Comparison of ENCODE assay signal across 23 cellular contexts in genomic region chr14:100416081-100416480, GRCh38. TPM values are rescaled to one million over a fixed set of nuclear protein-coding genes. Genes with fewer than 3 reads are reported as not detected.
DNase-seq lines count a peak whose midpoint lies in the region; ATAC-seq, FAIRE-seq and TF ChIP-seq lines count a peak whose summit lies in the region.
"Had no signal": no experiment of that assay in that cellular context is flagged by ENCODE, and none has a peak within 500 bp of the region (broad histone marks: within the 10 kb centered on the region; RNA-seq: fewer than 3 reads in every experiment).

No MANE protein-coding gene starts in this region.

- in situ Hi-C loops in HAP-1 (cut with MboI; ENCODE audit: low sequenced_read_pairs) = no loop called here

- no peak overlapping the region for H3K14ac ChIP-seq in trophoblast cell (ENCODE audit: low read length)

- H3K9ac ChIP-seq in PC-3 (ENCODE audit: low read length) = peak overlapping the region; percentile 46; the same call in 1 of the 2 replicates
- H3K9ac ChIP-seq in trophoblast cell (ENCODE audit: low read length) = no peak overlapping the region

- no peak overlapping the region for H3K4me3 ChIP-seq in A549
- H3K4me3 ChIP-seq in PC-3 (ENCODE audit: low read length) = no peak overlapping the region
- no peak overlapping the region for H3K4me3 ChIP-seq in trophoblast cell (ENCODE audit: low read depth, low read length)
- no peak overlapping the region for H3K4me3 ChIP-seq in HAP-1
- H3K4me3 ChIP-seq: Peyer's patch, SJCRH30 had no signal

- no peak overlapping the region for H4K91ac ChIP-seq in trophoblast cell (ENCODE audit: low read depth, low read length)

- intact Hi-C loops in PC-3 (cut with micrococcal nuclease) (no loop called here), left colon (cut with DNase I, micrococcal nuclease) (no loop called here)

- BruUV-seq in PC-3 (replicated peaks; lab: Mats Ljungman, UMichigan) = no TSS peak

- POLR2A ChIA-PET in A549 (lab: Yijun Ruan, JAX) = interaction anchor here (0.6 kb wide), 1 partner anchor 61 kb away, joined by 3 read pairs; no protein-coding TSS in a partner anchor
- POLR2A ChIA-PET in PC-3 (lab: Charles Lee; ENCODE audit: unreplicated experiment) = no interaction called here

- H3K27ac ChIP-seq in A549 = peak overlapping the region; percentile 73 to 90
- H3K27ac ChIP-seq in PC-3 (ENCODE audit: low read length) = peak overlapping the region; percentile 91
- no peak overlapping the region for H3K27ac ChIP-seq in trophoblast cell (ENCODE audit: low read depth, low read length)
- H3K27ac ChIP-seq: C4-2B, HL-60, SJCRH30 had no signal

- H3K36me3 Mint-ChIP-seq in activated naive CD4-positive, alpha-beta T cell treated with anti-CD3 and anti-CD28 coated beads, Interleukin-2, amount 50 U/mL, for 72 hours = peaks cover 0 to 6% of the 10 kb centered on the region in 2 donors

- CTCF ChIA-PET in A549 (lab: Yijun Ruan, JAX) = interaction anchor here (0.8 to 14.8 kb wide), 8 partner anchors 8 to 236 kb away, joined by 3 to 292 read pairs (median 18); no protein-coding TSS in a partner anchor
- CTCF ChIA-PET in PC-3 (lab: Charles Lee) = interaction anchor here (0.8 to 3.8 kb wide), 2 partner anchors 31 to 236 kb away, joined by 4 to 21 read pairs; no protein-coding TSS in a partner anchor

- ATAC-seq in A549 (no peak), PC-3 (no peak), left colon (peak; percentile 2), HG02678 (IDR thresholded peaks at IDR 0.05; ENCODE audit: unreplicated experiment) (no peak)
- no peak for ATAC-seq in activated naive CD4-positive, alpha-beta T cell treated with anti-CD3 and anti-CD28 coated beads, Interleukin-2, amount 50 U/mL, for 72 hours
- ATAC-seq: HepG2 had no signal

- no peak overlapping the region for H2BK120ac ChIP-seq in trophoblast cell (ENCODE audit: insufficient read depth, low read length, poor library complexity)

- H3K18ac ChIP-seq in trophoblast cell (ENCODE audit: low read length) = no peak overlapping the region

- H3K27me3 ChIP-seq in PC-3 (ENCODE audit: low read length) (no peaks in the 10 kb centered on the region), trophoblast cell (ENCODE audit: insufficient read depth, low read length) (no peaks in the 10 kb centered on the region), HAP-1 (ENCODE audit: low read depth) (no peaks in the 10 kb centered on the region)
- H3K27me3 ChIP-seq: Peyer's patch, SJCRH30 had no signal

- no peaks in the 10 kb centered on the region for H3K9me2 ChIP-seq in PC-3 (replicated peaks; ENCODE audit: low read length)

- H3K79me2 ChIP-seq in PC-3 (ENCODE audit: low read length) = no peaks in the 10 kb centered on the region
- no peaks in the 10 kb centered on the region for H3K79me2 ChIP-seq in trophoblast cell (ENCODE audit: control insufficient read depth, insufficient read depth, low read length, poor library complexity)

- peak overlapping the region; percentile 51; the same call in 2 of the 3 replicates for H3K4me2 ChIP-seq in A549
- peak overlapping the region; percentile 32 for H3K4me2 ChIP-seq in PC-3 (ENCODE audit: low read length)
- no peak overlapping the region for H3K4me2 ChIP-seq in trophoblast cell (ENCODE audit: low read length)

- peaks cover 25% of the 10 kb centered on the region for H3K4me1 ChIP-seq in A549
- peaks cover 22% of the 10 kb centered on the region for H3K4me1 ChIP-seq in PC-3 (ENCODE audit: insufficient read depth, low read length)
- peaks cover 10 to 17% of the 10 kb centered on the region in 2 experiments for H3K4me1 ChIP-seq in trophoblast cell (ENCODE audit: control insufficient read depth in 1 of 2, insufficient read depth in 2 of 2, low read length in 2 of 2)
- no peaks in the 10 kb centered on the region for H3K4me1 ChIP-seq in HAP-1

- H3K27ac Mint-ChIP-seq in activated naive CD4-positive, alpha-beta T cell treated with anti-CD3 and anti-CD28 coated beads, Interleukin-2, amount 50 U/mL, for 72 hours = peak overlapping the region in 1 of 2 donors; percentile 2

- H3K9me3 Mint-ChIP-seq in activated naive CD4-positive, alpha-beta T cell treated with anti-CD3 and anti-CD28 coated beads, Interleukin-2, amount 50 U/mL, for 72 hours = no peaks in the 10 kb centered on the region

- no peak overlapping the region for H2AK5ac ChIP-seq in trophoblast cell (ENCODE audit: low read length)

- peaks cover 2% of the 10 kb centered on the region for H3K79me1 ChIP-seq in trophoblast cell (ENCODE audit: low read length)

- H3K36me3 ChIP-seq in PC-3 (ENCODE audit: low read depth, low read length) = no peaks in the 10 kb centered on the region
- no peaks in the 10 kb centered on the region for H3K36me3 ChIP-seq in trophoblast cell (ENCODE audit: control insufficient read depth in 1 of 2, insufficient read depth in 2 of 2, low read length in 2 of 2)
- H3K36me3 ChIP-seq in HAP-1 (replicated peaks) = no peaks in the 10 kb centered on the region
- H3K36me3 ChIP-seq: Peyer's patch, SJCRH30 had no signal

- TF ChIP-seq RAD21 in A549 (conservative IDR thresholded peaks at IDR 0.05 in 1 of 2, IDR thresholded peaks at IDR 0.05 in 1 of 2) = no peak

- no peak for FAIRE-seq in A549 (lab: Jason Lieb, UNC)
- FAIRE-seq: GM18507, GM19239, HepG2 had no signal

- H3K9me3 ChIP-seq in A549 = no peaks in the 10 kb centered on the region
- no peaks in the 10 kb centered on the region for H3K9me3 ChIP-seq in PC-3 (ENCODE audit: low read length)
- H3K9me3 ChIP-seq in trophoblast cell (ENCODE audit: insufficient read depth, low read depth, low read length) = peaks cover 4% of the 10 kb centered on the region
- no peaks in the 10 kb centered on the region for H3K9me3 ChIP-seq in HAP-1
- H3K9me3 ChIP-seq: Peyer's patch, SJCRH30 had no signal

- no peak for DNase-seq in A549 (ENCODE audit: low read depth in 1 of 2, low spot score in 1 of 2)
- no peak for DNase-seq in PC-3
- DNase-seq in left colon = no peak
- DNase-seq in trophoblast cell = peak; percentile 82 to 95
- DNase-seq in cerebellar cortex (ENCODE audit: low spot score) = no peak
- DNase-seq in activated naive CD4-positive, alpha-beta T cell treated with anti-CD3 and anti-CD28 coated beads, Interleukin-2, amount 50 U/mL, for 72 hours (ENCODE audit: low spot score in 2 of 2) = no peak
- no peak for DNase-seq in HAP-1 (ENCODE audit: low spot score in 2 of 2)
- DNase-seq: GDM1; GOT3; KG1; NCI-H1105; NCI-H2029 treated with DMSO at 0.1 percent for 48 hours; NCI-H510A treated with DMSO at 0.1 percent for 48 hours; NCI-H774; NK-92 treated with Interleukin-12 subunit alpha and Interleukin-12 subunit beta, amount 100 ng/mL, for 24 hours; SJCRH30 had no signal

- no peak overlapping the region for H4K8ac ChIP-seq in trophoblast cell (ENCODE audit: low read depth, low read length)

- no peak overlapping the region for H3K4ac ChIP-seq in trophoblast cell (ENCODE audit: low read depth, low read length)

- H3F3A ChIP-seq in PC-3 (ENCODE audit: low read length, unreplicated experiment) = no peaks in the 10 kb centered on the region

- no peak for TF ChIP-seq EP300 in A549 (IDR thresholded peaks at IDR 0.05)

- H3K23ac ChIP-seq in trophoblast cell (ENCODE audit: low read length) = no peak overlapping the region

- H2BK5ac ChIP-seq in trophoblast cell (ENCODE audit: low read depth, low read length, poor library complexity) = no peak overlapping the region

- H2BK12ac ChIP-seq in trophoblast cell (ENCODE audit: low read length) = no peak overlapping the region

- no peak for TF ChIP-seq CTCF in A549 (IDR thresholded peaks at IDR 0.05)
- no peak for TF ChIP-seq CTCF in PC-3 (conservative IDR thresholded peaks at IDR 0.05; ENCODE audit: low read depth, low read length)

- TF ChIP-seq POLR2A in A549 (IDR thresholded peaks at IDR 0.05; ENCODE audit: low read length) = no peak

- no peaks in the 10 kb centered on the region for H4K20me1 ChIP-seq in PC-3 (ENCODE audit: low read length)

- H4K12ac ChIP-seq in trophoblast cell (ENCODE audit: low read depth, low read length) = no peak overlapping the region

- no peak overlapping the region for H2AFZ ChIP-seq in PC-3 (ENCODE audit: low read length)
- H2AFZ ChIP-seq in trophoblast cell (ENCODE audit: insufficient read depth, low read length, poor library complexity) = no peak overlapping the region

- 91% methylated on average over 8 of the region's 8 CpGs for WGBS in A549 (ENCODE audit: missing lambda C conversion rate)
- no CpG with 5 or more reads among the region's 8 CpGs for WGBS in trophoblast cell (ENCODE audit: extremely low coverage, insufficient coverage, insufficient read length)

TF ChIP-seq in A549, 52 proteins besides CTCF, POLR2A, EP300 and RAD21:
- TF ChIP-seq EHF (CRISPR knock-in tag; IDR thresholded peaks at IDR 0.05) = no peak

RNA-seq across cellular contexts. Expression of gene WDR25, which starts 39.8 kb away (rescaled TPM):
- polyA plus RNA-seq in A549 (2011; rRNA removed) = 7.8 and 8.9 TPM in 2 replicates
- 8.0 and 9.7 TPM in 2 replicates for polyA plus RNA-seq in A549 (2012; cell fraction: cytosol; rRNA removed)
- polyA plus RNA-seq in A549 (2012; cell fraction: nucleus; rRNA removed) = 13.9 and 17.7 TPM in 2 replicates
- 6.2 to 7.0 TPM (median 6.8 TPM) in 3 replicates for polyA plus RNA-seq in A549 (2017; fragmentation: RNase III; extraction: RNeasy Plus Mini Kit Qiagen cat#74134 plus additional on column Dnase treatment)
- 10.3 and 11.0 TPM in 2 replicates for polyA minus RNA-seq in A549 (2011; rRNA and poly(A)+ RNA removed)
- 8.3 and 13.0 TPM in 2 replicates for total RNA-seq in PC-3 (2014; rRNA removed)
- total RNA-seq in left colon = 1 to 10 TPM; 8.4 to 9.9 TPM
- polyA plus RNA-seq in trophoblast cell (2013) = 3.6 and 3.8 TPM in 2 replicates
- 1 to 10 TPM; 3.6 to 7.4 TPM for total RNA-seq in activated naive CD4-positive, alpha-beta T cell treated with anti-CD3 and anti-CD28 coated beads, Interleukin-2, amount 50 U/mL, for 72 hours

Comparison
In these comparisons a context has a peak if more than half of its experiments do, and no peak if none do; other contexts are left out.
1. DNase-seq: peak in trophoblast cell (2 of 2); none in A549 (0 of 2), PC-3 (single experiment), left colon (0 of 2), cerebellar cortex (single experiment), activated naive CD4-positive, alpha-beta T cell treated with anti-CD3 and anti-CD28 coated beads, Interleukin-2, amount 50 U/mL, for 72 hours (0 of 2) and HAP-1 (0 of 2).